Comparison of ENCODE assay signal across 13 cellular contexts in genomic region chr5:73093943-73094342, GRCh38. TPM values are rescaled to one million over a fixed set of nuclear protein-coding genes. Genes with fewer than 3 reads are reported as not detected.
DNase-seq lines count a peak whose midpoint lies in the region; ATAC-seq, FAIRE-seq and TF ChIP-seq lines count a peak whose summit lies in the region.
"Had no signal": no experiment of that assay in that cellular context is flagged by ENCODE, and none has a peak within 500 bp of the region (broad histone marks: within the 10 kb centered on the region; RNA-seq: fewer than 3 reads in every experiment).

No MANE protein-coding gene starts in this region.

- no peaks in the 10 kb centered on the region for H3K27me3 Mint-ChIP-seq in astrocyte (ENCODE audit: low read depth, unreplicated experiment)

- peaks cover 8% of the 10 kb centered on the region for H3K4me1 ChIP-seq in astrocyte (ENCODE audit: insufficient read depth, low read length)
- H3K4me1 ChIP-seq: left ventricle myocardium inferior, right atrium auricular region had no signal

- peaks cover 14% of the 10 kb centered on the region for H3K4me1 Mint-ChIP-seq in astrocyte (ENCODE audit: low read depth, unreplicated experiment)

- peaks cover 7% of the 10 kb centered on the region for H3K36me3 ChIP-seq in astrocyte (ENCODE audit: insufficient read depth, low read length)
- H3K36me3 ChIP-seq: right atrium auricular region had no signal

- FAIRE-seq in astrocyte (lab: Jason Lieb, UNC): no peak

- H3K4me3 Mint-ChIP-seq in astrocyte (ENCODE audit: unreplicated experiment): no peak overlapping the region
- H3K4me3 Mint-ChIP-seq: T-cell had no signal

- H3K36me3 Mint-ChIP-seq in astrocyte (ENCODE audit: low read depth, unreplicated experiment): peaks cover 11% of the 10 kb centered on the region
- H3K36me3 Mint-ChIP-seq: T-cell had no signal

- H3K9ac ChIP-seq in astrocyte (ENCODE audit: low read length): no peak overlapping the region

- no peaks in the 10 kb centered on the region for H4K20me1 ChIP-seq in astrocyte (ENCODE audit: insufficient read depth, low read length)

- no peaks in the 10 kb centered on the region for H3K9me3 ChIP-seq in astrocyte (ENCODE audit: insufficient read depth, low read depth, low read length)

- peak overlapping the region; percentile 57 for H3K4me2 ChIP-seq in astrocyte (ENCODE audit: low read length)

- H3K27ac ChIP-seq in astrocyte (ENCODE audit: low read depth, low read length): no peak overlapping the region
- H3K27ac ChIP-seq: left ventricle myocardium inferior, right atrium auricular region had no signal

- no peaks in the 10 kb centered on the region for H3K27me3 ChIP-seq in astrocyte (ENCODE audit: insufficient read depth, low read length)
- H3K27me3 ChIP-seq: right atrium auricular region had no signal

- peak overlapping the region; percentile 62 for H3K27ac Mint-ChIP-seq in astrocyte (ENCODE audit: unreplicated experiment)
- H3K27ac Mint-ChIP-seq: T-cell had no signal

- no peaks in the 10 kb centered on the region for H3K79me2 ChIP-seq in astrocyte (ENCODE audit: insufficient read depth, low read length)

- no peak overlapping the region for H3K4me3 ChIP-seq in astrocyte (ENCODE audit: insufficient read depth, low read depth, low read length)
- H3K4me3 ChIP-seq: left ventricle myocardium inferior, right atrium auricular region had no signal

- no peak for TF ChIP-seq CTCF in astrocyte (IDR thresholded peaks at IDR 0.05; ENCODE audit: insufficient read depth, low read depth, low read length)

- DNase-seq in AG20443 (ENCODE audit: low spot score): peak; percentile 30
- peak; percentile 34 for DNase-seq in HT-29 (ENCODE audit: low spot score)
- DNase-seq in astrocyte (ENCODE audit: low read depth): peak; percentile 72
- DNase-seq in kidney glomerular epithelial cell (lab: John Stamatoyannopoulos, UW): peak; percentile 42
- DNase-seq in NAMALWA (ENCODE audit: low spot score): no peak
- DNase-seq: effector CD8-positive, alpha-beta T cell; left ventricle myocardium inferior; NCI-H446; T-cell had no signal

- ATAC-seq in GM19328 (IDR thresholded peaks at IDR 0.05; ENCODE audit: unreplicated experiment): no peak
- ATAC-seq in GM18498 (IDR thresholded peaks at IDR 0.05; ENCODE audit: unreplicated experiment): no peak
- ATAC-seq in HG02642 (IDR thresholded peaks at IDR 0.05; ENCODE audit: poor library complexity, unreplicated experiment): no peak
- ATAC-seq: T-cell had no signal

- peaks cover 14% of the 10 kb centered on the region for H3K9me3 Mint-ChIP-seq in astrocyte (ENCODE audit: unreplicated experiment)

- no peak overlapping the region for H2AFZ ChIP-seq in astrocyte (ENCODE audit: low read depth, low read length)

RNA-seq across cellular contexts. Expression of gene TMEM171, which starts 26.4 kb away (rescaled TPM):
- total RNA-seq in HT-29 (2014; rRNA removed; shearing (Covaris generic)): not detected in 2 replicates
- total RNA-seq in astrocyte: 0.38 and 0.45 TPM in 2 replicates
- total RNA-seq: left ventricle myocardium inferior had no signal
